In genomic region chr6:28814032-28814976, GRCh38 we compare ENCODE assay signal across 13 cellular contexts.
DNase-seq lines count a peak whose midpoint lies in the region; ATAC-seq and TF ChIP-seq lines count a peak whose summit lies in the region.
"Had no signal": no experiment of that assay in that cellular context is flagged by ENCODE, and none has a peak within 500 bp of the region (broad histone marks: within the 10 kb centered on the region; RNA-seq: fewer than 3 reads in every experiment).

No MANE protein-coding gene starts in this region.

- H3K36me3 ChIP-seq in A673 (ENCODE audit: insufficient read depth, low read length, poor library complexity, severe bottlenecking) (no peaks in the 10 kb centered on the region), H7 (replicated peaks; ENCODE audit: control insufficient read depth, insufficient read depth, low read length) (no peaks in the 10 kb centered on the region)
- H3K36me3 ChIP-seq: heart left ventricle had no signal

- H3K27me3 ChIP-seq in A673 (replicated peaks; ENCODE audit: insufficient read depth, low read depth, low read length, poor library complexity) = no peaks in the 10 kb centered on the region
- H3K27me3 ChIP-seq in H7 (ENCODE audit: control insufficient read depth, insufficient read depth, low read length) = peaks cover 99% of the 10 kb centered on the region

- ATAC-seq in memory B cell (ENCODE audit: low read depth) (no peak), GM21390 (IDR thresholded peaks at IDR 0.05; ENCODE audit: unreplicated experiment) (no peak)
- ATAC-seq: body of pancreas, heart left ventricle, Right ventricle myocardium inferior had no signal

- DNase-seq in A673 (ENCODE audit: low spot score) (peak; percentile 58), H7 (peak; percentile 56), astrocyte of the spinal cord (ENCODE audit: low read depth, low spot score) (no peak), memory B cell (ENCODE audit: low spot score in 2 of 2) (no peak), SIG-M5 treated with dmso at 0.1 percent for 504 hours (lab: John Stamatoyannopoulos, UW; ENCODE audit: unreplicated experiment) (no peak), hepatic stellate cell (ENCODE audit: low spot score) (no peak)
- no peak for DNase-seq in activated effector memory CD4-positive, alpha-beta T cell treated with anti-CD3 and anti-CD28 coated beads, Interleukin-2, amount 50 U/mL, for 16 hours
- DNase-seq: activated CD4-positive, alpha-beta T cell treated with anti-CD3 and anti-CD28 coated beads, Interleukin-2, amount 50 U/mL, for 48 hours; body of pancreas; heart left ventricle had no signal

- POLR2A ChIA-PET in A673 (lab: Charles Lee; ENCODE audit: low non-redundant PET) = no interaction called here

- in situ Hi-C loops in astrocyte of the spinal cord (cut with HindIII; ENCODE audit: low sequenced_read_pairs) = no loop called here

- peaks cover 3% of the 10 kb centered on the region for H3K36me3 Mint-ChIP-seq in memory B cell

- CTCF ChIA-PET in A673 (lab: Charles Lee) = no interaction called here

- H3K4me1 Mint-ChIP-seq in memory B cell = peaks cover 5% of the 10 kb centered on the region

- H3K27me3 Mint-ChIP-seq in memory B cell = peaks cover 54% of the 10 kb centered on the region

- H3K9me3 Mint-ChIP-seq in memory B cell = peaks cover 6% of the 10 kb centered on the region

- BruUV-seq in A673 (replicated peaks; lab: Mats Ljungman, UMichigan) = no TSS peak

- H3K4me3 Mint-ChIP-seq in memory B cell = no peak overlapping the region

- TF ChIP-seq CTCF in A673 (conservative IDR thresholded peaks at IDR 0.05; ENCODE audit: low read depth, low read length) (no peak), astrocyte of the spinal cord (IDR thresholded peaks at IDR 0.05; ENCODE audit: low read depth, low read length) (no peak)

- intact Hi-C loops in A673 (cut with micrococcal nuclease; ENCODE audit: unreplicated experiment) = loop anchor here (5.0 kb wide), 1 partner anchor 168 kb away; no protein-coding TSS in a partner anchor

- H3K27ac Mint-ChIP-seq in memory B cell = peak overlapping the region; percentile 18

- H3K4me1 ChIP-seq in A673 (ENCODE audit: insufficient read depth, low read length, poor library complexity, severe bottlenecking) = peaks cover 10% of the 10 kb centered on the region
- H3K4me1 ChIP-seq: body of pancreas had no signal

- H3K9me3 ChIP-seq in A673 (ENCODE audit: low read depth, low read length, poor library complexity, severe bottlenecking) = no peaks in the 10 kb centered on the region
- H3K9me3 ChIP-seq: body of pancreas, heart left ventricle had no signal

- peak overlapping the region; percentile 46 for H3K27ac ChIP-seq in A673 (ENCODE audit: low read depth, low read length, poor library complexity, severe bottlenecking)
- H3K27ac ChIP-seq: body of pancreas, heart left ventricle, KMS-11 had no signal

- H3K4me3 ChIP-seq in A673 (ENCODE audit: low read depth, low read length, poor library complexity, severe bottlenecking) (peak overlapping the region; percentile 60), H7 (ENCODE audit: insufficient read depth, low read depth, low read length) (peak overlapping the region; percentile 37), astrocyte of the spinal cord (ENCODE audit: low read depth, low read length) (peak overlapping the region; percentile 15)
- H3K4me3 ChIP-seq: body of pancreas had no signal

Comparison
In these comparisons a context has a peak if more than half of its experiments do, and no peak if none do; other contexts are left out.
1. DNase-seq: peak in A673 (single experiment) and H7 (single experiment); none in astrocyte of the spinal cord (single experiment), memory B cell (0 of 2), SIG-M5 treated with dmso at 0.1 percent for 504 hours (single experiment), hepatic stellate cell (single experiment) and activated effector memory CD4-positive, alpha-beta T cell treated with anti-CD3 and anti-CD28 coated beads, Interleukin-2, amount 50 U/mL, for 16 hours (single experiment).
2. Peak in every context shown above with its lines, with median percentiles within 50 percentile points of each other: H3K4me3 ChIP-seq.